21 cellular contexts compared by ENCODE assay signal in genomic region chr20:1905693-1906092, GRCh38. TPM values are rescaled to one million over a fixed set of nuclear protein-coding genes. Genes with fewer than 3 reads are reported as not detected.
DNase-seq lines count a peak whose midpoint lies in the region; ATAC-seq and TF ChIP-seq lines count a peak whose summit lies in the region.
"Had no signal": no experiment of that assay in that cellular context is flagged by ENCODE, and none has a peak within 500 bp of the region (broad histone marks: within the 10 kb centered on the region; RNA-seq: fewer than 3 reads in every experiment).

No MANE protein-coding gene starts in this region.

- no peak overlapping the region for H2AFZ ChIP-seq in neural cell (ENCODE audit: low read depth, low read length)
- H2AFZ ChIP-seq: PC-9 had no signal

- TF ChIP-seq EP300 in neural cell (conservative IDR thresholded peaks at IDR 0.05; ENCODE audit: poor library complexity, severe bottlenecking) = no peak

- H3K27ac Mint-ChIP-seq in activated CD8-positive, alpha-beta T cell treated with anti-CD3 and anti-CD28 coated beads, Interleukin-2, amount 10 ng/mL, durations not matched to agents 7 days and 5 days = no peak overlapping the region

- H3K4me1 ChIP-seq in tibial artery = peaks cover 0 to 41% (median 28%) of the 10 kb centered on the region in 4 donors
- H3K4me1 ChIP-seq in effector memory CD4-positive, alpha-beta T cell (ENCODE audit: control insufficient read depth, insufficient read depth, low read length, poor library complexity, severe bottlenecking) = no peaks in the 10 kb centered on the region
- H3K4me1 ChIP-seq: BE2C had no signal

- no peaks in the 10 kb centered on the region for H4K20me1 ChIP-seq in neural cell (ENCODE audit: insufficient read depth)

- H3K36me3 Mint-ChIP-seq in activated CD8-positive, alpha-beta T cell treated with anti-CD3 and anti-CD28 coated beads, Interleukin-2, amount 10 ng/mL, durations not matched to agents 7 days and 5 days (ENCODE audit: low read depth) = no peaks in the 10 kb centered on the region
- H3K36me3 Mint-ChIP-seq: CD4-positive, CD25-positive, alpha-beta regulatory T cell had no signal

- no peak for ATAC-seq in activated CD8-positive, alpha-beta T cell treated with anti-CD3 and anti-CD28 coated beads, Interleukin-2, amount 10 ng/mL, durations not matched to agents 7 days and 5 days

- H3K27ac ChIP-seq in neural cell (ENCODE audit: low read length) (peak overlapping the region; percentile 62), tibial artery (peak overlapping the region; percentile 6 to 62)
- H3K27ac ChIP-seq in effector memory CD4-positive, alpha-beta T cell (ENCODE audit: insufficient read depth, low read length, poor library complexity, severe bottlenecking) = no peak overlapping the region
- H3K27ac ChIP-seq: PC-9 had no signal

- peaks cover 7% of the 10 kb centered on the region for H3K27me3 Mint-ChIP-seq in activated CD8-positive, alpha-beta T cell treated with anti-CD3 and anti-CD28 coated beads, Interleukin-2, amount 10 ng/mL, durations not matched to agents 7 days and 5 days (ENCODE audit: low read depth)

- TF ChIP-seq CTCF in neural cell (IDR thresholded peaks at IDR 0.05; ENCODE audit: poor library complexity, severe bottlenecking) (no peak), tibial artery (IDR thresholded peaks at IDR 0.05) (no peak)

- H3F3A ChIP-seq in neural cell (ENCODE audit: insufficient read depth, low read length, poor library complexity, severe bottlenecking) = no peaks in the 10 kb centered on the region

- peaks cover 7% of the 10 kb centered on the region for H3K4me1 Mint-ChIP-seq in activated CD8-positive, alpha-beta T cell treated with anti-CD3 and anti-CD28 coated beads, Interleukin-2, amount 10 ng/mL, durations not matched to agents 7 days and 5 days (ENCODE audit: low read depth)
- H3K4me1 Mint-ChIP-seq: CD4-positive, CD25-positive, alpha-beta regulatory T cell had no signal

- POLR2A ChIA-PET in activated CD8-positive, alpha-beta T cell treated with anti-CD3 and anti-CD28 coated beads, Interleukin-2, amount 10 ng/mL, durations not matched to agents 7 days and 5 days (lab: Charles Lee) = no interaction called here

- H3K9ac ChIP-seq in neural cell (ENCODE audit: low read length) = peak overlapping the region; percentile 36

- H3K27me3 ChIP-seq in neural cell (ENCODE audit: insufficient read depth, low read depth, low read length) (no peaks in the 10 kb centered on the region), tibial artery (no peaks in the 10 kb centered on the region)
- H3K27me3 ChIP-seq in effector memory CD4-positive, alpha-beta T cell (replicated peaks; ENCODE audit: control insufficient read depth, insufficient read depth, low read length, poor library complexity, severe bottlenecking) = peaks cover 3% of the 10 kb centered on the region
- H3K27me3 ChIP-seq: BE2C had no signal

- no peaks in the 10 kb centered on the region for H3K9me2 ChIP-seq in neural cell (ENCODE audit: insufficient read depth, low read length)

- no peak overlapping the region for H3K4me3 Mint-ChIP-seq in activated CD8-positive, alpha-beta T cell treated with anti-CD3 and anti-CD28 coated beads, Interleukin-2, amount 10 ng/mL, durations not matched to agents 7 days and 5 days
- H3K4me3 Mint-ChIP-seq: CD4-positive, CD25-positive, alpha-beta regulatory T cell had no signal

- no peaks in the 10 kb centered on the region for H3K9me3 Mint-ChIP-seq in activated CD8-positive, alpha-beta T cell treated with anti-CD3 and anti-CD28 coated beads, Interleukin-2, amount 10 ng/mL, durations not matched to agents 7 days and 5 days (ENCODE audit: insufficient read depth)

- DNase-seq in NCI-H82 (lab: John Stamatoyannopoulos, UW) (peak; percentile 5), NCI-H82 treated with DMSO at 0.1 percent for 48 hours (lab: John Stamatoyannopoulos, UW; ENCODE audit: unreplicated experiment) (no peak), cerebellar cortex (ENCODE audit: low spot score) (peak; percentile 67), tibial artery (no peak), retina (no peak)
- DNase-seq in activated CD8-positive, alpha-beta T cell treated with anti-CD3 and anti-CD28 coated beads, Interleukin-2, amount 10 ng/mL, durations not matched to agents 7 days and 5 days = no peak
- DNase-seq in effector memory CD4-positive, alpha-beta T cell = no peak
- DNase-seq: 8988T; BE2C; CD4-positive, CD25-positive, alpha-beta regulatory T cell; DMS53; EL; GOT3; MM.1S; NCI-H1092; NCI-H1436 treated with DMSO at 0.1 percent for 48 hours; NCI-H2081; NCI-H2171 treated with DMSO at 0.1 percent for 48 hours; NCI-H446; PC-9 had no signal

- intact Hi-C loops in tibial artery (cut with DNase I; ENCODE audit: low total_unique reads) = no loop called here

- CTCF ChIA-PET in activated CD8-positive, alpha-beta T cell treated with anti-CD3 and anti-CD28 coated beads, Interleukin-2, amount 10 ng/mL, durations not matched to agents 7 days and 5 days (lab: Charles Lee) = no interaction called here

- H3K36me3 ChIP-seq in neural cell (ENCODE audit: insufficient read depth, low read length) (no peaks in the 10 kb centered on the region), tibial artery (peaks cover 0 to 24% (median 0%) of the 10 kb centered on the region in 3 donors)
- no peaks in the 10 kb centered on the region for H3K36me3 ChIP-seq in effector memory CD4-positive, alpha-beta T cell (ENCODE audit: control insufficient read depth, insufficient read depth, low read length)
- H3K36me3 ChIP-seq: BE2C had no signal

- no peaks in the 10 kb centered on the region for H3K79me2 ChIP-seq in neural cell (replicated peaks; ENCODE audit: insufficient read depth, low read length)

- peak overlapping the region; percentile 28 for H3K4me3 ChIP-seq in neural cell (ENCODE audit: low read length)
- no peak overlapping the region for H3K4me3 ChIP-seq in tibial artery
- no peak overlapping the region for H3K4me3 ChIP-seq in effector memory CD4-positive, alpha-beta T cell (ENCODE audit: insufficient read depth, low read depth, low read length, poor library complexity, severe bottlenecking)
- H3K4me3 ChIP-seq: PC-9 had no signal

- H3K9me3 ChIP-seq in neural cell (ENCODE audit: low read length) = no peaks in the 10 kb centered on the region
- no peaks in the 10 kb centered on the region for H3K9me3 ChIP-seq in tibial artery
- H3K9me3 ChIP-seq in effector memory CD4-positive, alpha-beta T cell (ENCODE audit: control insufficient read depth, low read length) = no peaks in the 10 kb centered on the region
- H3K9me3 ChIP-seq: BE2C had no signal

- no peak overlapping the region for H3K4me2 ChIP-seq in neural cell (ENCODE audit: low read length)
- H3K4me2 ChIP-seq: PC-9 had no signal

- no peak for TF ChIP-seq RAD21 in neural cell (conservative IDR thresholded peaks at IDR 0.05)

TF ChIP-seq in neural cell, 6 proteins besides CTCF, POLR2A, EP300 and RAD21:
- TF ChIP-seq TAF1 (IDR thresholded peaks at IDR 0.05; ENCODE audit: low read depth) (no peak), REST (IDR thresholded peaks at IDR 0.05; ENCODE audit: borderline replicate concordance) (no peak), POLR2AphosphoS5 (IDR thresholded peaks at IDR 0.05) (no peak), EZH2 (IDR thresholded peaks at IDR 0.05; ENCODE audit: borderline replicate concordance, insufficient read depth, low read length, poor library complexity, severe bottlenecking) (no peak), MXI1 (conservative IDR thresholded peaks at IDR 0.05; ENCODE audit: poor library complexity, severe bottlenecking) (no peak), SMC3 (conservative IDR thresholded peaks at IDR 0.05; ENCODE audit: poor library complexity) (no peak)

RNA-seq across cellular contexts. Expression of gene SIRPA, which starts 10.5 kb away (rescaled TPM):
- polyA plus RNA-seq in neural cell = 6.7 and 8.0 TPM in 2 replicates
- polyA minus RNA-seq in neural cell = 6.8 and 8.2 TPM in 2 replicates
- total RNA-seq in activated CD8-positive, alpha-beta T cell treated with anti-CD3 and anti-CD28 coated beads, Interleukin-2, amount 10 ng/mL, durations not matched to agents 7 days and 5 days = not detected
- total RNA-seq: CD4-positive, CD25-positive, alpha-beta regulatory T cell had no signal
- polyA plus RNA-seq: CD4-positive, CD25-positive, alpha-beta regulatory T cell had no signal

Comparison
In these comparisons a context has a peak if more than half of its experiments do, and no peak if none do; other contexts are left out.
1. DNase-seq: peak in NCI-H82 (single experiment) and cerebellar cortex (single experiment); none in NCI-H82 treated with DMSO at 0.1 percent for 48 hours (single experiment), tibial artery (0 of 2), activated CD8-positive, alpha-beta T cell treated with anti-CD3 and anti-CD28 coated beads, Interleukin-2, amount 10 ng/mL, durations not matched to agents 7 days and 5 days (single experiment), retina (single experiment) and effector memory CD4-positive, alpha-beta T cell (0 of 3).